26 cellular contexts compared by ENCODE assay signal in genomic region chr9:37911271-37911681, GRCh38. TPM values are rescaled to one million over a fixed set of nuclear protein-coding genes. Genes with fewer than 3 reads are reported as not detected.
DNase-seq lines count a peak whose midpoint lies in the region; ATAC-seq and TF ChIP-seq lines count a peak whose summit lies in the region.
"Had no signal": no experiment of that assay in that cellular context is flagged by ENCODE, and none has a peak within 500 bp of the region (broad histone marks: within the 10 kb centered on the region; RNA-seq: fewer than 3 reads in every experiment).

No MANE protein-coding gene starts in this region.

- H3K4me2 ChIP-seq in SU-DHL-6 (ENCODE audit: low read depth, low read length, poor library complexity, severe bottlenecking): peak overlapping the region; percentile 44
- H3K4me2 ChIP-seq: KMS-11 had no signal

- H4K20me1 ChIP-seq in SU-DHL-6 (ENCODE audit: low read depth, low read length): no peaks in the 10 kb centered on the region
- H4K20me1 ChIP-seq: BLaER1 treated with 17β-estradiol and CSF1 and Interleukin-3, amounts not matched to agents 10 nM and 100 nM had no signal

- intact Hi-C loops in spleen (cut with DNase I; ENCODE audit: low total_unique reads): loop anchor here (5.0 to 10.0 kb wide), 4 partner anchors 156 to 454 kb away; partner anchors contain the start of gene SHB
- intact Hi-C loops in activated CD4-positive, alpha-beta T cell treated with anti-CD3 and anti-CD28 coated beads, Interleukin-2, amount 10 ng/mL, durations not matched to agents 24 days and 14 days (cut with micrococcal nuclease): no loop called here

- CTCF ChIA-PET in activated CD8-positive, alpha-beta memory T cell treated with anti-CD3 and anti-CD28 coated beads, Interleukin-2, amount 10 ng/mL, durations not matched to agents 7 days and 5 days (lab: Charles Lee): interaction anchor here (1.0 to 6.4 kb wide), 5 partner anchors 8 to 482 kb away, joined by 3 to 51 read pairs (median 8); partner anchors contain the start of gene SLC25A51

- H3F3A ChIP-seq in SU-DHL-6 (ENCODE audit: insufficient read depth): no peaks in the 10 kb centered on the region

- peaks cover 0 to 57% (median 11%) of the 10 kb centered on the region in 6 donors for H3K4me1 ChIP-seq in spleen
- H3K4me1 ChIP-seq: colonic mucosa had no signal

- no peaks in the 10 kb centered on the region for H3K9me2 ChIP-seq in SU-DHL-6 (replicated peaks; ENCODE audit: insufficient read depth, low read length)

- H3K27me3 Mint-ChIP-seq in activated CD8-positive, alpha-beta memory T cell treated with anti-CD3 and anti-CD28 coated beads, Interleukin-2, amount 10 ng/mL, durations not matched to agents 7 days and 5 days: no peaks in the 10 kb centered on the region
- H3K27me3 Mint-ChIP-seq in activated CD4-positive, alpha-beta T cell treated with anti-CD3 and anti-CD28 coated beads, Interleukin-2, amount 10 ng/mL, durations not matched to agents 24 days and 14 days: peaks cover 3% of the 10 kb centered on the region
- H3K27me3 Mint-ChIP-seq: activated CD8-positive, alpha-beta T cell treated with anti-CD3 and anti-CD28 coated beads for 36 hours had no signal

- TF ChIP-seq CTCF in SU-DHL-6 (IDR thresholded peaks at IDR 0.05; ENCODE audit: insufficient read depth, low read length, poor library complexity, severe bottlenecking): no peak
- TF ChIP-seq CTCF in foreskin fibroblast (IDR thresholded peaks at IDR 0.05; ENCODE audit: low read depth, low read length): no peak
- TF ChIP-seq CTCF in spleen (IDR thresholded peaks at IDR 0.05 in 8 of 11, conservative IDR thresholded peaks at IDR 0.05 in 3 of 11): no peak

- peak overlapping the region; percentile 17; the same call in 1 of the 2 replicates for H3K9ac ChIP-seq in SU-DHL-6 (ENCODE audit: low read length)
- H3K9ac ChIP-seq: KMS-11 had no signal

- H3K9me3 ChIP-seq in SU-DHL-6 (ENCODE audit: insufficient read depth, low read length): no peaks in the 10 kb centered on the region
- H3K9me3 ChIP-seq in spleen: no peaks in the 10 kb centered on the region
- H3K9me3 ChIP-seq: BLaER1 treated with 17β-estradiol and CSF1 and Interleukin-3, amounts not matched to agents 10 nM and 100 nM; colonic mucosa; upper lobe of left lung had no signal

- H3K27ac ChIP-seq in SU-DHL-6 (ENCODE audit: low read depth, low read length) (no peak overlapping the region), spleen (peak overlapping the region in 4 of 8 donors; percentile 10 to 70 (median 52))
- H3K27ac ChIP-seq: colonic mucosa, KMS-11, upper lobe of left lung had no signal

- no peaks in the 10 kb centered on the region for H3K79me2 ChIP-seq in SU-DHL-6 (ENCODE audit: insufficient read depth, low read length)

- no peaks in the 10 kb centered on the region for H3K9me3 Mint-ChIP-seq in activated CD8-positive, alpha-beta memory T cell treated with anti-CD3 and anti-CD28 coated beads, Interleukin-2, amount 10 ng/mL, durations not matched to agents 7 days and 5 days (ENCODE audit: low read depth)
- H3K9me3 Mint-ChIP-seq in activated CD4-positive, alpha-beta T cell treated with anti-CD3 and anti-CD28 coated beads, Interleukin-2, amount 10 ng/mL, durations not matched to agents 24 days and 14 days: no peaks in the 10 kb centered on the region
- H3K9me3 Mint-ChIP-seq: activated CD8-positive, alpha-beta T cell treated with anti-CD3 and anti-CD28 coated beads for 36 hours; activated naive CD4-positive, alpha-beta T cell treated with anti-CD3 and anti-CD28 coated beads, Interleukin-2, amount 50 U/mL, for 72 hours; activated T-cell treated with anti-CD3 and anti-CD28 coated beads, Interleukin-2, amount 50 U/mL, for 72 hours; H9; natural killer cell; WTC11 had no signal

- no peaks in the 10 kb centered on the region for H3K36me3 Mint-ChIP-seq in activated CD8-positive, alpha-beta memory T cell treated with anti-CD3 and anti-CD28 coated beads, Interleukin-2, amount 10 ng/mL, durations not matched to agents 7 days and 5 days
- H3K36me3 Mint-ChIP-seq in activated CD4-positive, alpha-beta T cell treated with anti-CD3 and anti-CD28 coated beads, Interleukin-2, amount 10 ng/mL, durations not matched to agents 24 days and 14 days (ENCODE audit: low read depth): no peaks in the 10 kb centered on the region
- H3K36me3 Mint-ChIP-seq: activated naive CD4-positive, alpha-beta T cell treated with anti-CD3 and anti-CD28 coated beads, Interleukin-2, amount 50 U/mL, for 72 hours; natural killer cell; WTC11 had no signal

- WGBS in spleen, 5 donors: 48 to 87% (median 66%) methylated on average over 6 of the region's 6 CpGs

- no peak overlapping the region for H3K27ac Mint-ChIP-seq in activated CD8-positive, alpha-beta memory T cell treated with anti-CD3 and anti-CD28 coated beads, Interleukin-2, amount 10 ng/mL, durations not matched to agents 7 days and 5 days
- no peak overlapping the region for H3K27ac Mint-ChIP-seq in activated CD4-positive, alpha-beta T cell treated with anti-CD3 and anti-CD28 coated beads, Interleukin-2, amount 10 ng/mL, durations not matched to agents 24 days and 14 days
- H3K27ac Mint-ChIP-seq: activated CD8-positive, alpha-beta T cell treated with anti-CD3 and anti-CD28 coated beads for 36 hours; activated naive CD4-positive, alpha-beta T cell treated with anti-CD3 and anti-CD28 coated beads, Interleukin-2, amount 50 U/mL, for 72 hours; activated T-cell treated with anti-CD3 and anti-CD28 coated beads, Interleukin-2, amount 50 U/mL, for 72 hours; natural killer cell; T-helper 17 cell; WTC11 had no signal

- peak; percentile 32 for DNase-seq in activated CD8-positive, alpha-beta memory T cell treated with anti-CD3 and anti-CD28 coated beads, Interleukin-2, amount 10 ng/mL, durations not matched to agents 7 days and 5 days
- DNase-seq in activated CD8-positive, alpha-beta memory T cell treated with anti-CD3 and anti-CD28 coated beads, Interleukin-2, amount 50 U/mL, for 4 hours: no peak
- peak; percentile 44 to 53 for DNase-seq in foreskin fibroblast
- DNase-seq in spleen: peak; percentile 54
- DNase-seq in activated CD4-positive, alpha-beta T cell treated with anti-CD3 and anti-CD28 coated beads, Interleukin-2, amount 10 ng/mL, durations not matched to agents 24 days and 14 days: no peak
- DNase-seq in NCI-H2196 treated with DMSO at 0.1 percent for 48 hours (lab: John Stamatoyannopoulos, UW; ENCODE audit: unreplicated experiment): no peak
- DNase-seq: activated CD8-positive, alpha-beta T cell treated with anti-CD3 and anti-CD28 coated beads for 36 hours; activated T-cell treated with anti-CD3 and anti-CD28 coated beads, Interleukin-2, amount 50 U/mL, for 72 hours; colonic mucosa; H9; hypothalamus; mesendoderm; natural killer cell; NCI-H1105 treated with DMSO at 0.1 percent for 48 hours; NCI-H524; SIG-M5; small intestine; stimulated activated CD4-positive, alpha-beta T cell treated with anti-CD3 and anti-CD28 coated beads, Interleukin-4, amount 100 ng/mL, for 4 hours; T-helper 17 cell; upper lobe of left lung had no signal

- no peaks in the 10 kb centered on the region for H3K4me1 Mint-ChIP-seq in activated CD8-positive, alpha-beta memory T cell treated with anti-CD3 and anti-CD28 coated beads, Interleukin-2, amount 10 ng/mL, durations not matched to agents 7 days and 5 days
- H3K4me1 Mint-ChIP-seq in activated CD4-positive, alpha-beta T cell treated with anti-CD3 and anti-CD28 coated beads, Interleukin-2, amount 10 ng/mL, durations not matched to agents 24 days and 14 days: peaks cover 5% of the 10 kb centered on the region

- no peaks in the 10 kb centered on the region for H3K36me3 ChIP-seq in SU-DHL-6 (ENCODE audit: low read length)
- no peaks in the 10 kb centered on the region for H3K36me3 ChIP-seq in spleen
- H3K36me3 ChIP-seq: BLaER1 treated with 17β-estradiol and CSF1 and Interleukin-3, amounts not matched to agents 10 nM and 100 nM; colonic mucosa; upper lobe of left lung had no signal

- no peak for TF ChIP-seq POLR2A in spleen (IDR thresholded peaks at IDR 0.05)

- H3K4me3 Mint-ChIP-seq in activated CD8-positive, alpha-beta memory T cell treated with anti-CD3 and anti-CD28 coated beads, Interleukin-2, amount 10 ng/mL, durations not matched to agents 7 days and 5 days: no peak overlapping the region
- no peak overlapping the region for H3K4me3 Mint-ChIP-seq in activated CD4-positive, alpha-beta T cell treated with anti-CD3 and anti-CD28 coated beads, Interleukin-2, amount 10 ng/mL, durations not matched to agents 24 days and 14 days
- H3K4me3 Mint-ChIP-seq: activated CD8-positive, alpha-beta T cell treated with anti-CD3 and anti-CD28 coated beads for 36 hours; activated T-cell treated with anti-CD3 and anti-CD28 coated beads, Interleukin-2, amount 50 U/mL, for 72 hours; H9; natural killer cell; T-helper 17 cell; WTC11 had no signal

- peak overlapping the region; percentile 28 for H3K4me3 ChIP-seq in SU-DHL-6 (ENCODE audit: insufficient read depth, low read length, poor library complexity, severe bottlenecking)
- H3K4me3 ChIP-seq in foreskin fibroblast (ENCODE audit: low read depth in 1 of 2, low read length in 2 of 2): no peak overlapping the region
- H3K4me3 ChIP-seq in spleen: peak overlapping the region in 1 of 8 donors; percentile 28
- H3K4me3 ChIP-seq: BLaER1 treated with 17β-estradiol and CSF1 and Interleukin-3, amounts not matched to agents 10 nM and 100 nM; colonic mucosa; upper lobe of left lung had no signal

- ATAC-seq in activated CD8-positive, alpha-beta memory T cell treated with anti-CD3 and anti-CD28 coated beads, Interleukin-2, amount 10 ng/mL, durations not matched to agents 7 days and 5 days: no peak
- ATAC-seq in GM21423 (IDR thresholded peaks at IDR 0.05; ENCODE audit: unreplicated experiment): no peak
- ATAC-seq: activated CD8-positive, alpha-beta T cell treated with anti-CD3 and anti-CD28 coated beads for 36 hours; activated naive CD4-positive, alpha-beta T cell treated with anti-CD3 and anti-CD28 coated beads, Interleukin-2, amount 50 U/mL, for 72 hours; activated T-cell treated with anti-CD3 and anti-CD28 coated beads, Interleukin-2, amount 50 U/mL, for 72 hours; natural killer cell; T-helper 17 cell; WTC11 had no signal

- H3K27me3 ChIP-seq in SU-DHL-6 (ENCODE audit: low read length) (no peaks in the 10 kb centered on the region), spleen (replicated peaks in 1 of 7) (no peaks in the 10 kb centered on the region)
- H3K27me3 ChIP-seq: BLaER1 treated with 17β-estradiol and CSF1 and Interleukin-3, amounts not matched to agents 10 nM and 100 nM; colonic mucosa; upper lobe of left lung had no signal

- H2AFZ ChIP-seq in SU-DHL-6 (ENCODE audit: low read depth, low read length, severe bottlenecking): no peak overlapping the region

RNA-seq across cellular contexts. Expression of gene SLC25A51, which starts 7.3 kb away (rescaled TPM):
- 10 to 100 TPM; 28.3 to 30.0 TPM for total RNA-seq in activated CD8-positive, alpha-beta memory T cell treated with anti-CD3 and anti-CD28 coated beads, Interleukin-2, amount 10 ng/mL, durations not matched to agents 7 days and 5 days
- 10 to 100 TPM; 22.3 to 36.9 (median 32.9) TPM for total RNA-seq in spleen
- 1 to 10 TPM; 3.7 to 7.4 (median 5.1) TPM for polyA plus RNA-seq in spleen
- total RNA-seq in activated CD4-positive, alpha-beta T cell treated with anti-CD3 and anti-CD28 coated beads, Interleukin-2, amount 10 ng/mL, durations not matched to agents 24 days and 14 days: 32.0 and 33.3 TPM in 2 replicates

Comparison
In these comparisons a context has a peak if more than half of its experiments do, and no peak if none do; other contexts are left out.
1. DNase-seq: peak in activated CD8-positive, alpha-beta memory T cell treated with anti-CD3 and anti-CD28 coated beads, Interleukin-2, amount 10 ng/mL, durations not matched to agents 7 days and 5 days (single experiment), foreskin fibroblast (2 of 2) and spleen (single experiment); none in activated CD8-positive, alpha-beta memory T cell treated with anti-CD3 and anti-CD28 coated beads, Interleukin-2, amount 50 U/mL, for 4 hours (single experiment), activated CD4-positive, alpha-beta T cell treated with anti-CD3 and anti-CD28 coated beads, Interleukin-2, amount 10 ng/mL, durations not matched to agents 24 days and 14 days (single experiment) and NCI-H2196 treated with DMSO at 0.1 percent for 48 hours (single experiment).